In the genomic region with DNA sequence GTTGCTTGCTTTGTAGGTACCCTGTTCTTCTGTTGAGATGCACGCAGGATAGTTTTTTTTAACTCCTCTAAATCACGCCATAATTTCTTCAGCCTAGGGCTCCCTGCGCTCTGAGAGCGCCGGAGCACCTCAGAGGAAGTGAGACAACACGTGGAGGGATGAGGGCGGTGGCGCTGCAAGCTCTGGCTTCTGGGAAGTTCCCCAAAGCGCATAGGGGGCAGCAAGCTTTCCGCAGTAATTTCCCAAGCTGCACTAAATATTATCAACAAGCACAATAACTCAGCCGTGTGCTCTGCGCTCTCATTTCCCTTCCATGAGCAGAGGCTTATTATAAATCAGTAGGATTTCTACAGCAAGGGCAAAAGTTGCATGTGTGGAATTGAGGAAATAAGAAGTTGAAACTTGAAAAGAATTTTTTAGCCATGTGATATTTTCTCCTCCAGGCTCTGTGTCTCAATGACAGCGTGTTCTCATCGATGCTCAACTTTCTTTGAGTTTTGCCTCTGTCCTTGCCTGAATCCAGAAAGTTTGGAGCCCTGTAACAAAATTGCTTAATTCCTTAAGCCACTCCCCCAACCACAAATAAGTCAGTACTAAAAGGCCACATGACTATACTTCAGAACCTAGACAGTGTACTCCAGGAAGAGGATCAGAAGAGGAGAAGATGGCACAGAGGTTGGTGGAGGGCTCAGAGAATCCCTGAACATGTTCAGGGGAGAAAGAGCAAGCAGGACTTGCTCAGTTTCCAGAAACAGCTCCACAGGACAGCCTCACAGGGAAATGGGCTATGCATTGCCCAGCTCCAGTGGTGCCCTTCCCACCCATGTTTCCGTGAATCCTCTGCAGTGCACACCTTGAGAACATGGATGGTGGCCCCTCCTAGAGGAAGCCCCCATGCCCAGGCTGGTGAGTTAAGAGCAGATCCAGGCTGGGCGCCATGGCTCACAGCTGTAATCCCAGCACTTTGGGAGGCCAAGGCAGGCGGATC, we compare ENCODE assay signal across 8 cellular contexts.
DNase-seq lines count a peak whose midpoint lies in the region; ATAC-seq and TF ChIP-seq lines count a peak whose summit lies in the region.

No MANE protein-coding gene starts in this region.

- no peaks in the 10 kb centered on the region for H3K36me3 ChIP-seq in adrenal gland (replicated peaks in 1 of 2)

- H3K4me3 ChIP-seq in adrenal gland: no peak overlapping the region

- ATAC-seq in GM19328 (IDR thresholded peaks at IDR 0.05; ENCODE audit: unreplicated experiment) (peak; percentile 81), HG03196 (IDR thresholded peaks at IDR 0.05; ENCODE audit: unreplicated experiment) (peak; percentile 88), omental fat pad (ENCODE audit: low FRiP score) (no peak)

- no peak for TF ChIP-seq POLR2A in adrenal gland (IDR thresholded peaks at IDR 0.05)

- H3K27ac ChIP-seq in adrenal gland: no peak overlapping the region

- intact Hi-C loops in adrenal gland (cut with DNase I): no loop called here

- H3K27me3 ChIP-seq in adrenal gland: no peaks in the 10 kb centered on the region

- TF ChIP-seq CTCF in adrenal gland (IDR thresholded peaks at IDR 0.05) (peak in 2 of 6 experiments; percentile 15), omental fat pad (IDR thresholded peaks at IDR 0.05) (no peak)

- no peaks in the 10 kb centered on the region for H3K4me1 ChIP-seq in adrenal gland (replicated peaks in 1 of 2)

- no peaks in the 10 kb centered on the region for H3K9me3 ChIP-seq in adrenal gland (replicated peaks in 1 of 3)

- DNase-seq in A172 (ENCODE audit: low spot score) (peak; percentile 51), adrenal gland (peak in 6 of 7 donors; percentile 20 to 64 (median 33)), retina (peak; percentile 42), NCI-H748 treated with DMSO at 0.1 percent for 48 hours (lab: John Stamatoyannopoulos, UW) (no peak), omental fat pad (ENCODE audit: low spot score) (no peak), cerebellum (ENCODE audit: low spot score) (no peak)

- 15 to 50% (median 40%) methylated on average over 14 to 17 of the region's 17 CpGs for WGBS in adrenal gland, 4 donors

Comparison
In these comparisons a context has a peak if more than half of its experiments do, and no peak if none do; other contexts are left out.
1. DNase-seq: peak in A172 (single experiment), adrenal gland (6 of 7) and retina (single experiment); none in NCI-H748 treated with DMSO at 0.1 percent for 48 hours (single experiment), omental fat pad (single experiment) and cerebellum (single experiment).